ENCODE assay signal across 8 cellular contexts in the genomic region with DNA sequence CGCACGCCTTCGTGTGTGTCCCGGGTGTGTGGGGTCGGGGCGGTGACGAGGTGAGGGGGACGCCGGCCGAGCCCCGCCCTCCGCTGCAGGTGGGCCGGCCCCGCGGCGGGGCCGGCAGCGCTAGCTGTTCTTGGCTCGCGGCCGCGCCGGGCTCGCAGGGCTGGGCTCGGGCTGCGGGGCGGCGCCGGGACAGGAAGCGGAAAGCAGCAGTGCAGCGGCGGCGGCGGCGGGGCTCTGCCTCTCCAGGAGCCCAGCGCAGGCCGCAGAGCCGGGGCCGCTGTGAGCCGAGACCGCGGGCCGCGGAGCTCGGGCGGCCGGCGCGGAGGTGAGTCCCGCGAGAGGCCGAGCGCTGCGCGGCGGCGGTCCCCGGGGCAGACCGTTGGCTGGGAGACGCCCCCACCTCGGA. TPM values are rescaled to one million over a fixed set of nuclear protein-coding genes. Genes with fewer than 3 reads are reported as not detected.
DNase-seq lines count a peak whose midpoint lies in the region; ATAC-seq and TF ChIP-seq lines count a peak whose summit lies in the region.

A gene (plus strand): TSS at position 209 of the 406 bp plus-strand sequence. CDS start 9,444 bp downstream, outside the sequence.

- peak within 1 kb of the TSS; percentile 90 for H3K4me2 ChIP-seq in smooth muscle cell

- H3K9ac ChIP-seq in smooth muscle cell (ENCODE audit: low read depth), result peak within 1 kb of the TSS; percentile 47

- peak within 1 kb of the TSS; percentile 25 to 70 for H3K4me3 ChIP-seq in body of pancreas
- H3K4me3 ChIP-seq in iPS-18c (ENCODE audit: insufficient read depth, low read depth, low read length), result peak within 1 kb of the TSS; percentile 79
- peak within 1 kb of the TSS; percentile 93 for H3K4me3 ChIP-seq in smooth muscle cell

- H3K36me3 ChIP-seq in body of pancreas (replicated peaks in 1 of 2; ENCODE audit: insufficient read depth in 1 of 2, low read depth in 2 of 2) (no peaks in the 10 kb centered on the region), smooth muscle cell (ENCODE audit: low read depth) (no peaks in the 10 kb centered on the region)

- no peaks in the 10 kb centered on the region for H3K9me3 ChIP-seq in body of pancreas
- H3K9me3 ChIP-seq in iPS-18c (ENCODE audit: control insufficient read depth, insufficient read depth, low read length), result peaks cover 2% of the 10 kb centered on the region
- H3K9me3 ChIP-seq in smooth muscle cell (replicated peaks; ENCODE audit: low read depth), result no peaks in the 10 kb centered on the region

- DNase-seq in NCI-H1436 (lab: John Stamatoyannopoulos, UW) (peak; percentile 41), NCI-H1436 treated with DMSO at 0.1 percent for 48 hours (lab: John Stamatoyannopoulos, UW) (no peak), HuH-7 (ENCODE audit: low spot score) (peak; percentile 56), SK-MEL-5 (ENCODE audit: low read depth, low spot score) (peak; percentile 52), body of pancreas (peak; percentile 76 to 86 (median 78)), smooth muscle cell (lab: John Stamatoyannopoulos, UW; ENCODE audit: unreplicated experiment) (no peak)

- H2AFZ ChIP-seq in smooth muscle cell (ENCODE audit: low read depth), result peak within 1 kb of the TSS; percentile 99

- in situ Hi-C loops in SK-MEL-5 (cut with HindIII; ENCODE audit: low pct_unique_long_range_greater_than_20kb, low sequenced_read_pairs), result no loop called here

- peak in 2 of 3 donors; percentile 8 to 20 for TF ChIP-seq POLR2A in body of pancreas (IDR thresholded peaks at IDR 0.05)

- H3K27me3 ChIP-seq in body of pancreas (no peaks in the 10 kb centered on the region), smooth muscle cell (ENCODE audit: low read depth) (no peaks in the 10 kb centered on the region)

- 2% methylated on average over 40 of the region's 61 CpGs; no CpG with 5 or more reads in 1 of the 2 donors for WGBS in body of pancreas, 2 donors
- WGBS in smooth muscle cell (ENCODE audit: low lambda C conversion rate), result 0% methylated on average over 26 of the region's 61 CpGs

- no peaks in the 10 kb centered on the region for H3F3A ChIP-seq in smooth muscle cell (ENCODE audit: low read depth)

- H3K27ac ChIP-seq in body of pancreas (peak within 1 kb of the TSS; percentile 39 to 79 (median 66)), smooth muscle cell (ENCODE audit: low read depth) (peak within 1 kb of the TSS; percentile 22)

- peaks cover 3% of the 10 kb centered on the region for H4K20me1 ChIP-seq in smooth muscle cell (ENCODE audit: low read depth)

- ATAC-seq in GM21737 (IDR thresholded peaks at IDR 0.05; ENCODE audit: unreplicated experiment) (peak; percentile 61), body of pancreas (peak; percentile 90)

- TF ChIP-seq CTCF in body of pancreas (IDR thresholded peaks at IDR 0.05) (no peak), smooth muscle cell (IDR thresholded peaks at IDR 0.05; ENCODE audit: borderline replicate concordance, insufficient read depth, poor library complexity, severe bottlenecking) (no peak)

- H3K4me1 ChIP-seq in body of pancreas (peaks cover 33% of the 10 kb centered on the region), smooth muscle cell (ENCODE audit: low read depth) (peaks cover 8% of the 10 kb centered on the region)

- intact Hi-C loops in body of pancreas (cut with DNase I), result no loop called here

- peaks cover 26% of the 10 kb centered on the region for H3K79me2 ChIP-seq in smooth muscle cell (ENCODE audit: low read depth)

RNA-seq across cellular contexts. Expression of the gene that starts here (rescaled TPM):
- total RNA-seq in SK-MEL-5 (2014; rRNA removed; shearing (Covaris generic)), result 9.1 and 9.9 TPM in 2 replicates
- 11.2 and 12.4 TPM in 2 replicates for polyA plus RNA-seq in SK-MEL-5 (2015; cell fraction: cytosol; rRNA removed)
- 5.7 and 8.3 TPM in 2 replicates for polyA plus RNA-seq in SK-MEL-5 (2015; cell fraction: nucleus; rRNA removed)
- total RNA-seq in body of pancreas (1 to 10 TPM; 2.6 to 3.9 TPM), smooth muscle cell (7.9 and 12.2 TPM in 2 replicates)
- polyA plus RNA-seq in smooth muscle cell, result 5.5 and 6.5 TPM in 2 replicates

Comparison
In these comparisons a context has a peak if more than half of its experiments do, and no peak if none do; other contexts are left out.
1. DNase-seq: peak in NCI-H1436 (single experiment), HuH-7 (single experiment), SK-MEL-5 (single experiment) and body of pancreas (4 of 4); none in NCI-H1436 treated with DMSO at 0.1 percent for 48 hours (single experiment) and smooth muscle cell (single experiment).
2. Peak in every context shown above with its lines, with median percentiles within 50 percentile points of each other: H3K4me3 ChIP-seq.